In the genomic region with DNA sequence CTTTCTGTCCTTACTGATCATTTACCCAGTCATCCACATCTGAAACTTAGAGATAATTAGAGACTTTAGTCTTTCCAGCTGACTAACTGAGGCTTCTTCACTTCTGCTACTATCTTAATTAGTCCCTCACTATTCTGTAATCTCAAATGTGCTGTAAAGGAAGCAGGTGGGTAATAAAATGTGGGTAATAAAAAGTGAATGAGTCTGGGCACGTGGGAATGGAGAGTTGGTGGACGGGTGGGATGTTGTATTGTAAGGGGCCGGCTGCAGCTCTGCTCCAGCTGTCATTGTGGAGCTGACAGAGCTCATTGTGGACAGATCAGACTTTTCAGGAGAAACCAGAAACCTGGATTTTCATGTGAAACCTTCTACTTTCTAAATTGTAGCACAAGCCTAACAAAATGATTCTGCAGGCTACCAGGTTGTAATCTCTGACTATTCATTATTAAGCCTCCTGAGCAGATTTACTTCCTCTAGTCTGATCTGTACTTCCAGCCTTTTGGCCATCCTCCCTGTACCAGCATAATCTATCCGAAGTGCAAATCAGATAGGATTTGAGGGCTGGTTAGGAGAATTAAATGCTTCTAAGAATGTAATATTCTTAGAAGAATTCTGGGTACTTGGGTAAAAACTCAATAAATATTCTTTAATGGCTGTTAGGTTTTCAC, we compare ENCODE assay signal across 13 cellular contexts. TPM values are rescaled to one million over a fixed set of nuclear protein-coding genes. Genes with fewer than 3 reads are reported as not detected.
DNase-seq lines count a peak whose midpoint lies in the region; ATAC-seq, FAIRE-seq and TF ChIP-seq lines count a peak whose summit lies in the region.
"Had no signal": no experiment of that assay in that cellular context is flagged by ENCODE, and none has a peak within 500 bp of the region (broad histone marks: within the 10 kb centered on the region; RNA-seq: fewer than 3 reads in every experiment).

No MANE protein-coding gene starts in this region.

- H3K4me3 ChIP-seq in endodermal cell (ENCODE audit: low read length): no peak overlapping the region
- no peak overlapping the region for H3K4me3 ChIP-seq in sigmoid colon

- no peak for DNase-seq in GM12891 (ENCODE audit: insufficient read length, low spot score)
- DNase-seq in HTR-8/SVneo (ENCODE audit: insufficient read length, low spot score): no peak
- no peak for DNase-seq in endodermal cell
- no peak for DNase-seq in sigmoid colon
- no peak for DNase-seq in globus pallidus (ENCODE audit: low spot score)
- no peak for DNase-seq in stimulated activated CD4-positive, alpha-beta T cell treated with anti-CD3 and anti-CD28 coated beads, Interleukin-2, amount 100 ng/mL, for 24 hours
- DNase-seq: activated effector memory CD4-positive, alpha-beta T cell treated with Interleukin-2 at 50 U/mL for 16 hours; anterior cingulate cortex; stimulated activated naive CD4-positive, alpha-beta T cell treated with Interleukin-2 at 50 U/mL for 16 hours had no signal

- no peak for TF ChIP-seq CTCF in endodermal cell (conservative IDR thresholded peaks at IDR 0.05)
- no peak for TF ChIP-seq CTCF in sigmoid colon (IDR thresholded peaks at IDR 0.05)

- H3K27ac ChIP-seq in endodermal cell (ENCODE audit: low read depth, low read length) (no peak overlapping the region), sigmoid colon (peak overlapping the region in 3 of 4 donors; percentile 37 to 65 (median 62))

- no peaks in the 10 kb centered on the region for H3K27me3 ChIP-seq in endodermal cell (ENCODE audit: control insufficient read depth, insufficient read depth, low read length, poor library complexity, severe bottlenecking)
- no peaks in the 10 kb centered on the region for H3K27me3 ChIP-seq in sigmoid colon

- H3K27me3 Mint-ChIP-seq in endodermal cell (ENCODE audit: insufficient read depth): no peaks in the 10 kb centered on the region
- H3K27me3 Mint-ChIP-seq: B cell, IgD-negative memory B cell had no signal

- H3K4me1 ChIP-seq in endodermal cell (ENCODE audit: control insufficient read depth, insufficient read depth, low read length): peaks cover 18% of the 10 kb centered on the region
- H3K4me1 ChIP-seq in sigmoid colon: peaks cover 0 to 80% (median 62%) of the 10 kb centered on the region in 4 donors

- FAIRE-seq in GM12891 (lab: Jason Lieb, UNC) (peak; percentile 74), HTR-8/SVneo (lab: Jason Lieb, UNC) (peak; percentile 44)
- FAIRE-seq: urothelium cell line had no signal

- H3K9me3 Mint-ChIP-seq in endodermal cell: no peaks in the 10 kb centered on the region
- H3K9me3 Mint-ChIP-seq: IgD-negative memory B cell had no signal

- TF ChIP-seq POLR2A in GM12891 (IDR thresholded peaks at IDR 0.05; ENCODE audit: low read depth, low read length) (no peak; the same call in 1 of the 2 replicates), sigmoid colon (IDR thresholded peaks at IDR 0.05) (no peak)

- H3K9me3 ChIP-seq in endodermal cell (ENCODE audit: control insufficient read depth, low read length): no peaks in the 10 kb centered on the region
- no peaks in the 10 kb centered on the region for H3K9me3 ChIP-seq in sigmoid colon

- no peak overlapping the region for H3K4me3 Mint-ChIP-seq in endodermal cell
- H3K4me3 Mint-ChIP-seq: B cell had no signal

- H3K36me3 ChIP-seq in endodermal cell (ENCODE audit: control insufficient read depth, insufficient read depth, low read length) (no peaks in the 10 kb centered on the region), sigmoid colon (no peaks in the 10 kb centered on the region)

- intact Hi-C loops in sigmoid colon (cut with DNase I): loop anchor here (5.0 kb wide), 1 partner anchor 38 kb away; no protein-coding TSS in a partner anchor

- H3K36me3 Mint-ChIP-seq in endodermal cell (ENCODE audit: low read depth): no peaks in the 10 kb centered on the region

- WGBS in endodermal cell (ENCODE audit: insufficient coverage in 1 of 2, insufficient read length in 1 of 2), 2 experiments: 56 to 84% methylated on average over 3 to 4 of the region's 4 CpGs
- 16 to 53% methylated on average over 4 of the region's 4 CpGs for WGBS in sigmoid colon, 2 donors

- no peak for TF ChIP-seq EP300 in sigmoid colon (IDR thresholded peaks at IDR 0.05)

- ATAC-seq in HG02763 (IDR thresholded peaks at IDR 0.05; ENCODE audit: unreplicated experiment): no peak

- peak overlapping the region; percentile 22 for H3K27ac Mint-ChIP-seq in endodermal cell
- H3K27ac Mint-ChIP-seq: B cell had no signal

- no peak overlapping the region for H3K9ac ChIP-seq in endodermal cell (ENCODE audit: extremely low read depth, low read length, poor library complexity, severe bottlenecking)

- peaks cover 39% of the 10 kb centered on the region for H3K4me1 Mint-ChIP-seq in endodermal cell

TF ChIP-seq in GM12891, 5 proteins besides CTCF, POLR2A, EP300 and RAD21:
- TF ChIP-seq POU2F2 (IDR thresholded peaks at IDR 0.05; ENCODE audit: low read depth, low read length) (no peak), SPI1 (IDR thresholded peaks at IDR 0.05; ENCODE audit: low read depth, low read length) (no peak), PAX5 (IDR thresholded peaks at IDR 0.05; ENCODE audit: insufficient read depth, low read length, severe bottlenecking) (no peak), TAF1 (IDR thresholded peaks at IDR 0.05; ENCODE audit: low read depth, low read length) (no peak), POLR2AphosphoS5 (IDR thresholded peaks at IDR 0.05; ENCODE audit: low read depth, low read length) (no peak)

RNA-seq across cellular contexts. Expression of a gene that starts 42.0 kb away (rescaled TPM):
- polyA plus RNA-seq in GM12891 (2012; ENCODE audit: low read depth, missing spikeins): 21.9 TPM
- 10 to 100 TPM; 20.3 to 31.0 TPM for total RNA-seq in endodermal cell
- polyA plus RNA-seq in endodermal cell (2013, experiment 1 of 2): 3.8 TPM
- polyA plus RNA-seq in endodermal cell (2013, experiment 2 of 2): 4.1 TPM
- total RNA-seq in sigmoid colon: 1 to 10 TPM; 3.2 to 6.2 (median 3.9) TPM
- 1 to 10 TPM; 2.4 to 4.8 (median 4.4) TPM for polyA plus RNA-seq in sigmoid colon

RNA-seq across cellular contexts. Expression of a gene that starts 46.5 kb away (rescaled TPM):
- 39.9 TPM for polyA plus RNA-seq in GM12891 (2012; ENCODE audit: low read depth, missing spikeins)
- total RNA-seq in endodermal cell (10 to 100 TPM; 33.2 to 78.3 TPM), sigmoid colon (10 to 100 TPM; 67.3 to 86.2 (median 78.3) TPM)
- 30.1 TPM for polyA plus RNA-seq in endodermal cell (2013, experiment 1 of 2)
- polyA plus RNA-seq in endodermal cell (2013, experiment 2 of 2): 28.9 TPM
- 10 to 100 TPM; 16.8 to 20.1 (median 17.4) TPM for polyA plus RNA-seq in sigmoid colon
